In the genomic region with DNA sequence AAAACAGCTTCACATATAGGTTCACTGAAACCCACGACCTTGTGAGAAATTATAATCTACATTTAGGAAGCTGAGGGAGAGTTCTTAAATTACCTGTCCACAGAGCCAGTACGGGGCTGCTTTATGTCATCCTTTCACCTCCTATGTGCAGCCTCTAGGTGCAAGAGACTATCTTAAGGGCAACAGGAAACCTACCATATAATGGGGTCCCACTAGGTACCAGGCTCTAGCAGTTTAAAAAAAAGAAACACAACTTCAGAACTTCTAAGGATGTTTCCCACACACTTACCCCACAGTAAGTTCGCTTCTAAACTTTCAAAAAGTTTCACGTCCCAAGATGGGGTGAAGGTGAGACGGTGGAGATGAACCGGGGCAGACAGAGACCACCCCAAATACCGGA, we compare ENCODE assay signal across 8 cellular contexts. TPM values are rescaled to one million over a fixed set of nuclear protein-coding genes. Genes with fewer than 3 reads are reported as not detected.
DNase-seq lines count a peak whose midpoint lies in the region; ATAC-seq and TF ChIP-seq lines count a peak whose summit lies in the region.

No MANE protein-coding gene starts in this region.

- no peaks in the 10 kb centered on the region for H3K79me1 ChIP-seq in mesendoderm (ENCODE audit: low read length)

- DNase-seq in astrocyte of the cerebellum (ENCODE audit: low read depth): no peak
- DNase-seq in mesendoderm: no peak
- DNase-seq in adrenal gland: no peak
- no peak for DNase-seq in KBM-7

- WGBS in mesendoderm (ENCODE audit: extremely low coverage, insufficient coverage, low lambda C conversion rate): no CpG with 5 or more reads among the region's 7 CpGs
- 12 to 27% (median 15%) methylated on average over 7 of the region's 7 CpGs for WGBS in adrenal gland, 4 donors

- H2BK120ac ChIP-seq in mesendoderm (ENCODE audit: low read depth, low read length): no peak overlapping the region

- H3K4me1 ChIP-seq in mesendoderm (ENCODE audit: control insufficient read depth, low read depth, low read length): peaks cover 3% of the 10 kb centered on the region
- peaks cover 0 to 5% of the 10 kb centered on the region in 2 donors for H3K4me1 ChIP-seq in adrenal gland (replicated peaks in 1 of 2)

- H3K27ac ChIP-seq in mesendoderm (ENCODE audit: low read depth, low read length) (no peak overlapping the region), adrenal gland (no peak overlapping the region)

- H3K4me2 ChIP-seq in mesendoderm (ENCODE audit: low read length): peak overlapping the region; percentile 58

- no peak overlapping the region for H2BK15ac ChIP-seq in mesendoderm (replicated peaks; ENCODE audit: low read depth)

- in situ Hi-C loops in astrocyte of the cerebellum (cut with HindIII; ENCODE audit: low sequenced_read_pairs): no loop called here
- in situ Hi-C loops in KBM-7 (cut with MboI; ENCODE audit: low pct_unique_long_range_greater_than_20kb, low sequenced_read_pairs): no loop called here

- no peak for TF ChIP-seq CTCF in astrocyte of the cerebellum (IDR thresholded peaks at IDR 0.05; ENCODE audit: low read depth, low read length, missing control alignments)
- TF ChIP-seq CTCF in adrenal gland (IDR thresholded peaks at IDR 0.05): no peak

- H4K5ac ChIP-seq in mesendoderm (ENCODE audit: low read length): no peak overlapping the region

- intact Hi-C loops in adrenal gland (cut with DNase I): no loop called here

- H3K79me2 ChIP-seq in mesendoderm (ENCODE audit: control insufficient read depth, insufficient read depth, low read length): no peaks in the 10 kb centered on the region

- H4K8ac ChIP-seq in mesendoderm (ENCODE audit: low read depth, low read length): no peak overlapping the region

- no peak overlapping the region for H3K18ac ChIP-seq in mesendoderm (ENCODE audit: low read length)

- H3K4me3 ChIP-seq in astrocyte of the cerebellum (ENCODE audit: low read depth, low read length) (peak overlapping the region; percentile 68), mesendoderm (ENCODE audit: low read length) (peak overlapping the region; percentile 58), adrenal gland (peak overlapping the region in 2 of 4 donors; percentile 52 to 68)

- H3K56ac ChIP-seq in mesendoderm (ENCODE audit: low read length): peak overlapping the region; percentile 91

- no peaks in the 10 kb centered on the region for H3K27me3 ChIP-seq in mesendoderm (ENCODE audit: insufficient read depth, low read length, poor library complexity)
- no peaks in the 10 kb centered on the region for H3K27me3 ChIP-seq in adrenal gland

- H3K36me3 ChIP-seq in mesendoderm (ENCODE audit: control insufficient read depth, insufficient read depth, low read length) (no peaks in the 10 kb centered on the region), adrenal gland (replicated peaks in 1 of 2) (no peaks in the 10 kb centered on the region)

- TF ChIP-seq POLR2A in adrenal gland (IDR thresholded peaks at IDR 0.05): no peak

- peak overlapping the region; percentile 53 for H3K9ac ChIP-seq in mesendoderm (ENCODE audit: low read length)

- H3K9me3 ChIP-seq in adrenal gland (replicated peaks in 1 of 3): no peaks in the 10 kb centered on the region

- no peak overlapping the region for H2AK5ac ChIP-seq in mesendoderm (ENCODE audit: low read length)

- no peak overlapping the region for H2BK5ac ChIP-seq in mesendoderm (ENCODE audit: low read length)

- H3K23ac ChIP-seq in mesendoderm (ENCODE audit: low read length): peak overlapping the region; percentile 25

- no peak overlapping the region for H3K4ac ChIP-seq in mesendoderm (ENCODE audit: low read depth, low read length)

- ATAC-seq in GM18909 (IDR thresholded peaks at IDR 0.05; ENCODE audit: poor library complexity, unreplicated experiment): peak; percentile 30
- peak; percentile 29 for ATAC-seq in HG02943 (IDR thresholded peaks at IDR 0.05; ENCODE audit: low read depth, unreplicated experiment)
- ATAC-seq in GM21381 (IDR thresholded peaks at IDR 0.05; ENCODE audit: unreplicated experiment): no peak
- no peak for ATAC-seq in GM21423 (IDR thresholded peaks at IDR 0.05; ENCODE audit: unreplicated experiment)

RNA-seq across cellular contexts. Expression of a gene that starts 0.6 kb away (rescaled TPM):
- 17.0 TPM for polyA plus RNA-seq in mesendoderm (2013, experiment 1 of 2)
- 17.3 TPM for polyA plus RNA-seq in mesendoderm (2013, experiment 2 of 2)
- total RNA-seq in adrenal gland: 10 to 100 TPM in 6 of 8 donors, 1 to 10 TPM in 2; 6.8 to 21.9 (median 17.2) TPM
- 10 to 100 TPM; 17.2 to 36.0 (median 35.8) TPM for polyA plus RNA-seq in adrenal gland

Comparison
In these comparisons a context has a peak if more than half of its experiments do, and no peak if none do; other contexts are left out.
1. ATAC-seq: peak in GM18909 (single experiment) and HG02943 (single experiment); none in GM21381 (single experiment) and GM21423 (single experiment).